Comparison of ENCODE assay signal across 16 cellular contexts in the genomic region with DNA sequence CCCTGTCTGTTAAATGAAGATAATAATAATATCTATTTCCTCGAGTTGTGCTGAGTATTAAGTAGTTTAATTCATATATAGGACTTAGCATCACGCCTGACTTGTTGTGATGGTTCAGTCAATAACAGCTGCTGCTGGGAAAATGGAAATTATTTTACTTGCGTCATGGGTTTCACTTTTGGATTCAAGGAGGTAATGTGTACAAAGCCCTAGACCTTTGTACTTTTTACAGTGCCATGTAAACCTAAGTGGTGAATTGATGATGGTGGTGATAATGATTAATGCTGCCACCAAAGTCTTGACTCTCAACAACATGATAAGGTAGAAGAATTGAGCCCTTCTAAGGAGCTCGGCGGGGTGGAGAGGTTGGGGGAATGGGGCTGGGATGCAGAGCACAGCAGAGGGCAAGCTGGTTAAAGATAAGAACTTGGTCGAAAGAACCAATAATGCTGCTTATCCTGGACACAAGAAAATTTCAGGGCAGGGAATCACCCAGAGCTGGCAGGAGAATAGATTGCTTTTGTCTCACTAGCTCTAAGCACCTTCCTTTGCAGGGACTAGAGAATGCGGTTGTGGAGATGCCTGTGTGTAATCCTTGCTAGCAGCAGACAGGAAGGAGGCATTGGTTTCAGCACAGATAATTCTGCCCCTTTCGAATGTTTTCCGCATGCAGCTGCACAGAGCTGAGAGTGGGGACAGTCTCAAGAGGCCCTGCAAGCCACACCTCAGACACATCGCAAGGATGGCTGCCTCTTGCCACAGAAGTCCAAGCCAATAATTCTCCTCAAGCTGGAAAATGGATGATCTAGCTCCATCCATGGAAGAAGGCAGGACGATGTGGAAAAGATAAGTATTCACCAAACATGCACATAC.
DNase-seq lines count a peak whose midpoint lies in the region; TF ChIP-seq lines count a peak whose summit lies in the region.
"Had no signal": no experiment of that assay in that cellular context is flagged by ENCODE, and none has a peak within 500 bp of the region (broad histone marks: within the 10 kb centered on the region; RNA-seq: fewer than 3 reads in every experiment).

No MANE protein-coding gene starts in this region.

- H3K9ac ChIP-seq in MM.1S (ENCODE audit: low read length) (peak overlapping the region; percentile 28; the same call in 1 of the 2 replicates), duodenal mucosa (ENCODE audit: low read depth in 1 of 2, low read length in 2 of 2) (no peak overlapping the region)
- H3K9ac ChIP-seq: GM23248 had no signal

- in situ Hi-C loops in transverse colon (cut with MboI; ENCODE audit: low pct_ligation_motif_present in 1 of 4, low pct_unique_long_range_greater_than_20kb in 1 of 4, low sequenced_read_pairs in 3 of 4) (no loop called here), G401 (cut with HindIII; ENCODE audit: low sequenced_read_pairs) (no loop called here)

- no peaks in the 10 kb centered on the region for H3K79me2 ChIP-seq in MM.1S (ENCODE audit: low read length)

- no peaks in the 10 kb centered on the region for H4K20me1 ChIP-seq in MM.1S (ENCODE audit: insufficient read depth, low read length)

- no peaks in the 10 kb centered on the region for H3K27me3 ChIP-seq in MM.1S (replicated peaks; ENCODE audit: insufficient read depth, low read length)
- no peaks in the 10 kb centered on the region for H3K27me3 ChIP-seq in duodenal mucosa (ENCODE audit: control insufficient read depth in 1 of 2, insufficient read depth in 2 of 2, low read length in 2 of 2)
- H3K27me3 ChIP-seq in transverse colon, result no peaks in the 10 kb centered on the region

- no peaks in the 10 kb centered on the region for H3K9me2 ChIP-seq in MM.1S (replicated peaks; ENCODE audit: insufficient read depth, low read length)

- H3K4me1 ChIP-seq in MM.1S (ENCODE audit: low read length) (no peaks in the 10 kb centered on the region), duodenal mucosa (ENCODE audit: control insufficient read depth in 1 of 2, insufficient read depth in 2 of 2, low read length in 2 of 2) (peaks cover 6 to 10% of the 10 kb centered on the region in 2 donors), transverse colon (peaks cover 0 to 13% (median 4%) of the 10 kb centered on the region in 4 donors)

- no peaks in the 10 kb centered on the region for H3K36me3 ChIP-seq in MM.1S (replicated peaks; ENCODE audit: insufficient read depth, low read length)
- no peaks in the 10 kb centered on the region for H3K36me3 ChIP-seq in duodenal mucosa (ENCODE audit: control insufficient read depth in 1 of 2, insufficient read depth in 2 of 2, low read length in 2 of 2)
- no peaks in the 10 kb centered on the region for H3K36me3 ChIP-seq in transverse colon

- no peak for TF ChIP-seq POLR2A in transverse colon (IDR thresholded peaks at IDR 0.05)

- intact Hi-C loops in transverse colon (cut with DNase I; ENCODE audit: low total_unique reads), result no loop called here

- H3K9me3 ChIP-seq in MM.1S (replicated peaks; ENCODE audit: insufficient read depth, low read length) (no peaks in the 10 kb centered on the region), duodenal mucosa (ENCODE audit: control insufficient read depth in 1 of 2, low read length in 2 of 2) (no peaks in the 10 kb centered on the region), transverse colon (no peaks in the 10 kb centered on the region)

- TF ChIP-seq EP300 in transverse colon (IDR thresholded peaks at IDR 0.05; ENCODE audit: low read depth), result no peak

- peak; percentile 68 for DNase-seq in MM.1S
- DNase-seq in mucosa of gallbladder (ENCODE audit: low spot score), result peak; percentile 28
- peak; percentile 10 for DNase-seq in transverse colon
- no peak for DNase-seq in NOMO-1 treated with DMSO at 0.1 percent for 48 hours (lab: John Stamatoyannopoulos, UW; ENCODE audit: unreplicated experiment)
- DNase-seq in G401 (ENCODE audit: low spot score), result no peak
- DNase-seq in GF-D8 (lab: John Stamatoyannopoulos, UW), result no peak
- DNase-seq: CD4-positive, alpha-beta T cell; GM23248; HCEC 1CT; NCI-H1417 treated with DMSO at 0.1 percent for 48 hours; NCI-H2029; NCI-H510A treated with DMSO at 0.1 percent for 48 hours; SHP77 had no signal

- no peaks in the 10 kb centered on the region for H3F3A ChIP-seq in MM.1S (ENCODE audit: insufficient read depth, low read length)

- H3K27ac ChIP-seq in MM.1S (ENCODE audit: low read length) (peak overlapping the region; percentile 59; the same call in 1 of the 2 replicates), duodenal mucosa (ENCODE audit: low read depth, low read length) (peak overlapping the region; percentile 39), transverse colon (peak overlapping the region in 3 of 4 donors; percentile 34 to 45 (median 39))
- H3K27ac ChIP-seq: GM23248, HL-60 had no signal

- WGBS in transverse colon (ENCODE audit: low coverage in 1 of 2), 2 donors, result 42 to 49% methylated on average over 8 to 11 of the region's 11 CpGs

- peak overlapping the region; percentile 20; the same call in 1 of the 2 replicates for H3K4me3 ChIP-seq in MM.1S (ENCODE audit: low read length)
- no peak overlapping the region for H3K4me3 ChIP-seq in duodenal mucosa (ENCODE audit: low read depth in 1 of 2, low read length in 2 of 2)
- no peak overlapping the region for H3K4me3 ChIP-seq in transverse colon
- H3K4me3 ChIP-seq: GM12878, GM23248 had no signal

- TF ChIP-seq CTCF in MM.1S (IDR thresholded peaks at IDR 0.05; ENCODE audit: low read length) (no peak), transverse colon (IDR thresholded peaks at IDR 0.05) (no peak)

- H2AFZ ChIP-seq in MM.1S (ENCODE audit: low read length), result peak overlapping the region; percentile 34; the same call in 1 of the 2 replicates
- H2AFZ ChIP-seq: GM23248 had no signal

- H3K4me2 ChIP-seq in MM.1S (ENCODE audit: low read depth, low read length), result peak overlapping the region; percentile 40

Comparison
In these comparisons a context has a peak if more than half of its experiments do, and no peak if none do; other contexts are left out.
1. DNase-seq: peak in MM.1S (single experiment), mucosa of gallbladder (single experiment) and transverse colon (single experiment); none in NOMO-1 treated with DMSO at 0.1 percent for 48 hours (single experiment), G401 (single experiment) and GF-D8 (single experiment).
2. Peak in every context shown above with its lines, with median percentiles within 50 percentile points of each other: H3K27ac ChIP-seq.